In genomic region chr12:121810234-121810817, GRCh38 we compare ENCODE assay signal across 1 cellular context.
TF ChIP-seq lines count a peak whose summit lies in the region.

No MANE protein-coding gene starts in this region.

TF ChIP-seq in HepG2, 621 proteins besides CTCF, POLR2A, EP300 and RAD21:
- TF ChIP-seq MTA1 (CRISPR knock-in tag; IDR thresholded peaks at IDR 0.05; ENCODE audit: borderline replicate concordance) (no peak), ZNF792 (CRISPR knock-in tag; IDR thresholded peaks at IDR 0.05) (no peak), ZNF816 (CRISPR knock-in tag; IDR thresholded peaks at IDR 0.05; ENCODE audit: borderline replicate concordance) (no peak), ZBTB38 (CRISPR knock-in tag; IDR thresholded peaks at IDR 0.05) (0 out of 2 replicates have a peak, but pooled peaks have one; percentile 15), ZNF780A (CRISPR knock-in tag; IDR thresholded peaks at IDR 0.05) (no peak), AGO2 (optimal IDR thresholded peaks at IDR 0.05; ENCODE audit: low read depth, low read length) (peak; percentile 70), KLF11 (CRISPR knock-in tag; IDR thresholded peaks at IDR 0.05) (no peak), ZNF740 (CRISPR knock-in tag; IDR thresholded peaks at IDR 0.05) (no peak), ISL2 (CRISPR knock-in tag; IDR thresholded peaks at IDR 0.05) (no peak), ERF (CRISPR knock-in tag; IDR thresholded peaks at IDR 0.05) (no peak), CHCHD3 (CRISPR knock-in tag; IDR thresholded peaks at IDR 0.05) (no peak), NFKB2 (CRISPR knock-in tag; IDR thresholded peaks at IDR 0.05; ENCODE audit: borderline replicate concordance) (no peak), ZC3H13 (CRISPR knock-in tag; IDR thresholded peaks at IDR 0.05) (0 out of 2 replicates have a peak, but pooled peaks have one; percentile 13), TOE1 (CRISPR knock-in tag; IDR thresholded peaks at IDR 0.05) (no peak), RBFOX2 (IDR thresholded peaks at IDR 0.05; ENCODE audit: low read depth, low read length) (peak; percentile 58)
TF ChIP-seq in HepG2: peak in this region for 4.
